In the genomic region with DNA sequence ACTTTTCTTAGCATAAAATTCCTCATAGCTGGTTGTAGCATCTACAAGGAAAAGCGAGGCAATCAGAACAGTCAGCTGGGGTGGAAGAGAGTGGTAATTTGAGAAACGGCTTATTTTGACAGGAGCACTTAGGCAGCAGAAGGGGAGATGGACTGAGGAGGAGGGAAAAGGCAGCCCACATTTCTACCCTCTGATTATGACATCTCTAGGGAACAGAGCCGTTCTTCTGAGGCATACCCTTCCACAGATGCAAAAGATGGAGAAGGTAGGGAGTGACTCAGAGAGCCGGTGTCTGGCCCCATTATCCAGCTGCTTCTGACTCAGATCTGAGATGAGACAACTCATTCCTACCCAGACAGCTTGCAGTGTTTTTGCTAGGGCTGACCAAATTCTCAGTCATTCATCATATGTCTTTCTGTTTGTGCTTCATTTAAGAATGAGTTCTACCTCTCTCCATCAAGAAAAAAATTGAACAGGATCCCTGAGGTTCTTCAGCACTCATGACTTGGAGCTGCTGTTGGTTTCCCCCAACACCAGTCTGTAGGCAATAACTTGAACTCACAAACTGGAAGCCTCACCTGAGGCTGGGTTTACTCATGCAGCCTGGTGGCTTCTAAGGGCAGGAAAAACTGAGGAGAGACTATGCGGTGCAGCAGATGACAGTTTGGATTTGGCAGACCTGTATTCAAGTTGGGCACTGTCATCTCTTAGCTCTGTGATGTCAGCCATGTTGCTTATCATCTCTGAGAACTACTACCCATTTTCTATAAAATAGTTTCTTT, we compare ENCODE assay signal across 10 cellular contexts. TPM values are rescaled to one million over a fixed set of nuclear protein-coding genes. Genes with fewer than 3 reads are reported as not detected.
DNase-seq lines count a peak whose midpoint lies in the region; ATAC-seq and TF ChIP-seq lines count a peak whose summit lies in the region.
"Had no signal": no experiment of that assay in that cellular context is flagged by ENCODE, and none has a peak within 500 bp of the region (broad histone marks: within the 10 kb centered on the region; RNA-seq: fewer than 3 reads in every experiment).

No MANE protein-coding gene starts in this region.

- H3K4me1 Mint-ChIP-seq in activated CD4-positive, alpha-beta memory T cell treated with anti-CD3 and anti-CD28 coated beads for 36 hours (ENCODE audit: low read depth), result peaks cover 10% of the 10 kb centered on the region
- no peaks in the 10 kb centered on the region for H3K4me1 Mint-ChIP-seq in nephron progenitor cell

- H3K27me3 Mint-ChIP-seq in activated CD4-positive, alpha-beta memory T cell treated with anti-CD3 and anti-CD28 coated beads for 36 hours, result peaks cover 24% of the 10 kb centered on the region
- peaks cover 76% of the 10 kb centered on the region for H3K27me3 Mint-ChIP-seq in nephron progenitor cell (ENCODE audit: low read depth, poor library complexity)

- no peak overlapping the region for H3K4me3 Mint-ChIP-seq in activated CD4-positive, alpha-beta memory T cell treated with anti-CD3 and anti-CD28 coated beads for 36 hours
- no peak overlapping the region for H3K4me3 Mint-ChIP-seq in nephron progenitor cell

- no peaks in the 10 kb centered on the region for H3K9me3 Mint-ChIP-seq in activated CD4-positive, alpha-beta memory T cell treated with anti-CD3 and anti-CD28 coated beads for 36 hours
- no peaks in the 10 kb centered on the region for H3K9me3 Mint-ChIP-seq in nephron progenitor cell

- intact Hi-C loops in activated CD4-positive, alpha-beta memory T cell treated with anti-CD3 and anti-CD28 coated beads for 36 hours (cut with micrococcal nuclease), result loop anchor here (1.0 to 5.0 kb wide), 4 partner anchors 16 to 576 kb away; a partner anchor contains a TSS

- no peak for TF ChIP-seq CTCF in nephron progenitor cell (IDR thresholded peaks at IDR 0.05)

- ATAC-seq in HG02610 (IDR thresholded peaks at IDR 0.05; ENCODE audit: unreplicated experiment) (peak; percentile 92), HG02840 (IDR thresholded peaks at IDR 0.05; ENCODE audit: low FRiP score, unreplicated experiment) (no peak), GM18861 (IDR thresholded peaks at IDR 0.05; ENCODE audit: unreplicated experiment) (no peak)

- no peaks in the 10 kb centered on the region for H3K36me3 Mint-ChIP-seq in activated CD4-positive, alpha-beta memory T cell treated with anti-CD3 and anti-CD28 coated beads for 36 hours
- H3K36me3 Mint-ChIP-seq in nephron progenitor cell (ENCODE audit: low read depth), result no peaks in the 10 kb centered on the region

- POLR2A ChIA-PET in activated CD4-positive, alpha-beta memory T cell treated with anti-CD3 and anti-CD28 coated beads for 36 hours (lab: Charles Lee), result interaction anchor here (0.6 to 1.4 kb wide), 5 partner anchors 16 to 38 kb away, joined by 3 to 15 read pairs (median 8); a partner anchor contains a TSS

- DNase-seq in GM03348 (ENCODE audit: low spot score) (peak; percentile 86), left kidney (ENCODE audit: low read depth, low spot score) (peak; percentile 8), nephron progenitor cell (no peak), NCI-H510A (lab: John Stamatoyannopoulos, UW) (no peak)
- DNase-seq in activated CD4-positive, alpha-beta memory T cell treated with anti-CD3 and anti-CD28 coated beads for 36 hours, result peak; percentile 76
- DNase-seq: activated CD8-positive, alpha-beta memory T cell treated with anti-CD3 and anti-CD28 coated beads, Interleukin-2, amount 50 U/mL, for 4 hours; NCI-H345 had no signal

- CTCF ChIA-PET in activated CD4-positive, alpha-beta memory T cell treated with anti-CD3 and anti-CD28 coated beads for 36 hours (lab: Charles Lee), result interaction anchor here (1.1 to 2.6 kb wide), 4 partner anchors 17 to 39 kb away, joined by 3 to 20 read pairs (median 4); no protein-coding TSS in a partner anchor

- H3K27ac Mint-ChIP-seq in activated CD4-positive, alpha-beta memory T cell treated with anti-CD3 and anti-CD28 coated beads for 36 hours, result peak overlapping the region; percentile 78
- H3K27ac Mint-ChIP-seq in nephron progenitor cell, result no peak overlapping the region

RNA-seq across cellular contexts. Expression of a gene that starts 15.9 kb away (rescaled TPM):
- 100 to 1,000 TPM; 119 to 130 TPM for total RNA-seq in activated CD4-positive, alpha-beta memory T cell treated with anti-CD3 and anti-CD28 coated beads for 36 hours

Comparison
In these comparisons a context has a peak if more than half of its experiments do, and no peak if none do; other contexts are left out.
1. DNase-seq: peak in GM03348 (single experiment), activated CD4-positive, alpha-beta memory T cell treated with anti-CD3 and anti-CD28 coated beads for 36 hours (single experiment) and left kidney (single experiment); none in nephron progenitor cell (single experiment) and NCI-H510A (single experiment).